In the genomic region with DNA sequence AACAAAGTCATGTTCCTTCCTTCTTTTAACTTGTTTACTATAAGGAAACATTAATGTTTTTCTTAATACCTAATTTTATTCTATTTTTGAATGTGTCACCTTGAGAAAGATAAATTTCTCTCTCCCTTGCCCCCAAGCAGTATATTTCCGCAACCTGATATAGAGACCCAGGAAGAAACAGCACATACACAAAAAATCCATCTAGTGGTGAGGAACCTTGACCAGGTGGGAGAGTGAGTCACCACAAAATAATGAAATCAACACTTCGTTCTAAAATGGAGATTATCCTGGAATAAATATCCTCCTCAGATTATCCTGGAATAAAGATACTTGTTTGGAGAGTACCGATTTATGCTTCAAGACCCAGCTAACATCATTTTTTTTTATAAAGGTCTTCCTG, we compare ENCODE assay signal across 33 cellular contexts.
"Had no signal": no experiment of that assay in that cellular context is flagged by ENCODE, and none has a peak within 500 bp of the region (broad histone marks: within the 10 kb centered on the region; RNA-seq: fewer than 3 reads in every experiment).

No MANE protein-coding gene starts in this region.

- H3K27ac ChIP-seq: breast epithelium, gastrocnemius medialis, parathyroid adenoma, psoas muscle, upper lobe of left lung, vagina had no signal

- H2AFZ ChIP-seq: parathyroid adenoma had no signal

- H3K4me3 Mint-ChIP-seq: activated CD4-positive, alpha-beta memory T cell treated with anti-CD3 and anti-CD28 coated beads, Interleukin-2, amount 10 ng/mL, durations not matched to agents 7 days and 5 days; activated CD4-positive, alpha-beta T cell treated with anti-CD3 and anti-CD28 coated beads, Interleukin-2, amount 10 ng/mL, durations not matched to agents 24 days and 14 days; activated T-cell treated with anti-CD3 and anti-CD28 coated beads, Interleukin-2, amount 50 U/mL, for 24 hours; central memory CD8-positive, alpha-beta T cell; naive thymus-derived CD4-positive, alpha-beta T cell; stimulated activated memory B cell treated with anti-CD40 and anti-IgM and Interleukin-4, amounts not matched to agents 10 μg/mL and 1 μg/mL and 100 μg/mL, for 72 hours; stimulated activated naive CD8-positive, alpha-beta T cell treated with anti-CD3 and anti-CD28 coated beads, Interleukin-15, amount 100 ng/mL, for 72 hours; T-helper 1 cell treated with Interleukin-12 subunit alpha and Interleukin-12 subunit beta and Interleukin-4 antibody, amounts not matched to agents 30 μg/mL and 1 μg/mL, for 36 hours had no signal

- DNase-seq: activated CD4-positive, alpha-beta memory T cell treated with anti-CD3 and anti-CD28 coated beads, Interleukin-2, amount 10 ng/mL, durations not matched to agents 7 days and 5 days; activated CD4-positive, alpha-beta T cell treated with anti-CD3 and anti-CD28 coated beads, Interleukin-2, amount 10 ng/mL, durations not matched to agents 24 days and 14 days; activated CD4-positive, CD25-positive, alpha-beta regulatory T cell treated with anti-CD3 and anti-CD28 coated beads, Interleukin-2, amount 50 U/mL, for 72 hours; activated CD8-positive, alpha-beta memory T cell treated with anti-CD3 and anti-CD28 coated beads, Interleukin-2, amount 50 U/mL, for 48 hours; activated gamma-delta T cell treated with Interleukin-2 at 50 U/mL for 16 hours; activated naive CD4-positive, alpha-beta T cell treated with anti-CD3 and anti-CD28 coated beads, Interleukin-2, amount 50 U/mL, for 16 hours; activated T-cell treated with anti-CD3 and anti-CD28 coated beads, Interleukin-2, amount 50 U/mL, for 24 hours; amniotic stem cell; dermis blood vessel endothelial cell; effector CD4-positive, alpha-beta T cell; gastrocnemius medialis; glutamatergic neuron; left cardiac atrium; left ventricle myocardium superior; midbrain; naive thymus-derived CD4-positive, alpha-beta T cell; psoas muscle; sigmoid colon; small intestine; stimulated activated CD4-positive, alpha-beta T cell treated with anti-CD3 and anti-CD28 coated beads, Interleukin-4, amount 100 ng/mL, for 24 hours; stimulated activated naive CD8-positive, alpha-beta T cell treated with anti-CD3 and anti-CD28 coated beads, Interleukin-15, amount 100 ng/mL, for 72 hours; substantia nigra; T1000 had no signal

- ATAC-seq: gastrocnemius medialis; left cardiac atrium; left ventricle myocardium superior; naive thymus-derived CD4-positive, alpha-beta T cell; psoas muscle; stimulated activated memory B cell treated with anti-CD40 and anti-IgM and Interleukin-4, amounts not matched to agents 10 μg/mL and 1 μg/mL and 100 μg/mL, for 72 hours; stimulated activated naive CD8-positive, alpha-beta T cell treated with anti-CD3 and anti-CD28 coated beads, Interleukin-15, amount 100 ng/mL, for 72 hours had no signal

- FAIRE-seq: colon, endometrium, islet of Langerhans, small intestine had no signal

- H3K9ac ChIP-seq: parathyroid adenoma had no signal

- H3K9me3 ChIP-seq: breast epithelium, gastrocnemius medialis, psoas muscle, sigmoid colon, upper lobe of left lung, vagina had no signal

- H3K27ac Mint-ChIP-seq: activated CD4-positive, alpha-beta memory T cell treated with anti-CD3 and anti-CD28 coated beads, Interleukin-2, amount 10 ng/mL, durations not matched to agents 7 days and 5 days; activated CD4-positive, alpha-beta T cell treated with anti-CD3 and anti-CD28 coated beads, Interleukin-2, amount 10 ng/mL, durations not matched to agents 24 days and 14 days; activated T-cell treated with anti-CD3 and anti-CD28 coated beads, Interleukin-2, amount 50 U/mL, for 24 hours; naive thymus-derived CD4-positive, alpha-beta T cell; stimulated activated memory B cell treated with anti-CD40 and anti-IgM and Interleukin-4, amounts not matched to agents 10 μg/mL and 1 μg/mL and 100 μg/mL, for 72 hours; stimulated activated naive CD8-positive, alpha-beta T cell treated with anti-CD3 and anti-CD28 coated beads, Interleukin-15, amount 100 ng/mL, for 72 hours; T-helper 1 cell treated with Interleukin-12 subunit alpha and Interleukin-12 subunit beta and Interleukin-4 antibody, amounts not matched to agents 30 μg/mL and 1 μg/mL, for 36 hours had no signal

- H3K9me3 Mint-ChIP-seq: activated CD4-positive, alpha-beta memory T cell treated with anti-CD3 and anti-CD28 coated beads, Interleukin-2, amount 10 ng/mL, durations not matched to agents 7 days and 5 days; activated CD4-positive, alpha-beta T cell treated with anti-CD3 and anti-CD28 coated beads, Interleukin-2, amount 10 ng/mL, durations not matched to agents 24 days and 14 days; activated T-cell treated with anti-CD3 and anti-CD28 coated beads, Interleukin-2, amount 50 U/mL, for 24 hours; central memory CD8-positive, alpha-beta T cell; stimulated activated naive CD8-positive, alpha-beta T cell treated with anti-CD3 and anti-CD28 coated beads, Interleukin-15, amount 100 ng/mL, for 72 hours; T-helper 1 cell treated with Interleukin-12 subunit alpha and Interleukin-12 subunit beta and Interleukin-4 antibody, amounts not matched to agents 30 μg/mL and 1 μg/mL, for 36 hours had no signal

- H3K4me3 ChIP-seq: breast epithelium, gastrocnemius medialis, psoas muscle, sigmoid colon, upper lobe of left lung, vagina had no signal

- H3K36me3 ChIP-seq: breast epithelium, gastrocnemius medialis, sigmoid colon, upper lobe of left lung, vagina had no signal

- H3K36me3 Mint-ChIP-seq: naive thymus-derived CD4-positive, alpha-beta T cell; stimulated activated memory B cell treated with anti-CD40 and anti-IgM and Interleukin-4, amounts not matched to agents 10 μg/mL and 1 μg/mL and 100 μg/mL, for 72 hours had no signal

- H3K4me1 Mint-ChIP-seq: activated CD4-positive, alpha-beta memory T cell treated with anti-CD3 and anti-CD28 coated beads, Interleukin-2, amount 10 ng/mL, durations not matched to agents 7 days and 5 days; activated CD4-positive, alpha-beta T cell treated with anti-CD3 and anti-CD28 coated beads, Interleukin-2, amount 10 ng/mL, durations not matched to agents 24 days and 14 days; central memory CD8-positive, alpha-beta T cell; naive thymus-derived CD4-positive, alpha-beta T cell; stimulated activated memory B cell treated with anti-CD40 and anti-IgM and Interleukin-4, amounts not matched to agents 10 μg/mL and 1 μg/mL and 100 μg/mL, for 72 hours; stimulated activated naive CD8-positive, alpha-beta T cell treated with anti-CD3 and anti-CD28 coated beads, Interleukin-15, amount 100 ng/mL, for 72 hours had no signal

- H3K79me2 ChIP-seq: parathyroid adenoma had no signal

- H3K27me3 ChIP-seq: breast epithelium, gastrocnemius medialis, sigmoid colon, upper lobe of left lung, vagina had no signal

- H3K4me1 ChIP-seq: breast epithelium, gastrocnemius medialis, parathyroid adenoma, psoas muscle, upper lobe of left lung, vagina had no signal

- H3K27me3 Mint-ChIP-seq: activated CD4-positive, alpha-beta memory T cell treated with anti-CD3 and anti-CD28 coated beads, Interleukin-2, amount 10 ng/mL, durations not matched to agents 7 days and 5 days; activated CD4-positive, alpha-beta T cell treated with anti-CD3 and anti-CD28 coated beads, Interleukin-2, amount 10 ng/mL, durations not matched to agents 24 days and 14 days; stimulated activated memory B cell treated with anti-CD40 and anti-IgM and Interleukin-4, amounts not matched to agents 10 μg/mL and 1 μg/mL and 100 μg/mL, for 72 hours; stimulated activated naive CD8-positive, alpha-beta T cell treated with anti-CD3 and anti-CD28 coated beads, Interleukin-15, amount 100 ng/mL, for 72 hours had no signal
